38 cellular contexts compared by ENCODE assay signal in genomic region chr5:31511305-31511704, GRCh38.
"Had no signal": no experiment of that assay in that cellular context is flagged by ENCODE, and none has a peak within 500 bp of the region (broad histone marks: within the 10 kb centered on the region; RNA-seq: fewer than 3 reads in every experiment).

No MANE protein-coding gene starts in this region.

- H3K4me1 ChIP-seq: ascending aorta had no signal

- H3K27me3 ChIP-seq: ascending aorta, cardiac muscle cell had no signal

- H3K4me1 Mint-ChIP-seq: activated CD4-positive, alpha-beta memory T cell treated with anti-CD3 and anti-CD28 coated beads, Interleukin-2, amount 10 ng/mL, durations not matched to agents 7 days and 5 days; activated CD4-positive, alpha-beta T cell treated with anti-CD3 and anti-CD28 coated beads for 36 hours; activated CD4-positive, alpha-beta T cell treated with anti-CD3 and anti-CD28 coated beads, Interleukin-2, amount 10 ng/mL, durations not matched to agents 7 days and 5 days; activated CD8-positive, alpha-beta memory T cell treated with anti-CD3 and anti-CD28 coated beads, Interleukin-2, amount 10 ng/mL, durations not matched to agents 7 days and 5 days; activated naive CD8-positive, alpha-beta T cell treated with anti-CD3 and anti-CD28 coated beads, Interleukin-2, amount 50 U/mL, for 24 hours; brain had no signal

- H3K27ac ChIP-seq: ascending aorta, cardiac muscle cell, VCaP had no signal

- H3K4me3 ChIP-seq: ascending aorta, cardiac muscle cell had no signal

- DNase-seq: activated CD4-positive, alpha-beta memory T cell treated with anti-CD3 and anti-CD28 coated beads, Interleukin-2, amount 10 ng/mL, durations not matched to agents 7 days and 5 days; activated CD4-positive, alpha-beta T cell treated with anti-CD3 and anti-CD28 coated beads for 1 hour; activated CD4-positive, alpha-beta T cell treated with anti-CD3 and anti-CD28 coated beads for 36 hours; activated CD4-positive, alpha-beta T cell treated with anti-CD3 and anti-CD28 coated beads for 48 hours; activated CD4-positive, alpha-beta T cell treated with anti-CD3 and anti-CD28 coated beads, Interleukin-2, amount 10 ng/mL, durations not matched to agents 7 days and 5 days; activated CD4-positive, alpha-beta T cell treated with anti-CD3 and anti-CD28 coated beads, Interleukin-2, amount 50 U/mL, for 48 hours; activated CD4-positive, CD25-positive, alpha-beta regulatory T cell; activated CD8-positive, alpha-beta memory T cell treated with anti-CD3 and anti-CD28 coated beads for 24 hours; activated CD8-positive, alpha-beta memory T cell treated with anti-CD3 and anti-CD28 coated beads, Interleukin-2, amount 10 ng/mL, durations not matched to agents 7 days and 5 days; activated CD8-positive, alpha-beta memory T cell treated with anti-CD3 and anti-CD28 coated beads, Interleukin-2, amount 50 U/mL, for 48 hours; activated CD8-positive, alpha-beta T cell treated with anti-CD3 and anti-CD28 coated beads, Interleukin-2, amount 10 ng/mL, durations not matched to agents 7 days and 5 days; activated effector memory CD4-positive, alpha-beta T cell treated with Interleukin-2 at 50 U/mL for 16 hours; activated gamma-delta T cell; activated naive CD4-positive, alpha-beta T cell treated with anti-CD3 and anti-CD28 coated beads, Interleukin-2, amount 10 ng/mL, durations not matched to agents 7 days and 5 days; activated naive CD4-positive, alpha-beta T cell treated with Interleukin-2 at 50 U/mL for 16 hours; activated naive CD8-positive, alpha-beta T cell treated with anti-CD3 and anti-CD28 coated beads, Interleukin-2, amount 10 ng/mL, durations not matched to agents 7 days and 5 days; activated naive CD8-positive, alpha-beta T cell treated with anti-CD3 and anti-CD28 coated beads, Interleukin-2, amount 50 U/mL, for 24 hours; activated T-cell treated with anti-CD3 and anti-CD28 coated beads, Interleukin-2, amount 50 U/mL, for 24 hours; activated T-cell treated with anti-CD3 and anti-CD28 coated beads, Interleukin-2, amount 50 U/mL, for 48 hours; amygdala; anterior cingulate cortex; caudate nucleus; cerebellar nuclear complex; T-cell; T-helper 2 cell; T-helper 9 cell had no signal

- ATAC-seq: activated CD4-positive, alpha-beta T cell treated with anti-CD3 and anti-CD28 coated beads for 36 hours; activated CD4-positive, CD25-positive, alpha-beta regulatory T cell treated with anti-CD3 and anti-CD28 coated beads, Interleukin-2, amount 50 U/mL, for 24 hours; activated CD8-positive, alpha-beta memory T cell treated with anti-CD3 and anti-CD28 coated beads, Interleukin-2, amount 10 ng/mL, durations not matched to agents 7 days and 5 days; activated CD8-positive, alpha-beta T cell treated with anti-CD3 and anti-CD28 coated beads, Interleukin-2, amount 10 ng/mL, durations not matched to agents 7 days and 5 days; activated naive CD8-positive, alpha-beta T cell treated with anti-CD3 and anti-CD28 coated beads, Interleukin-2, amount 50 U/mL, for 24 hours; T-cell had no signal

- H3K4me3 Mint-ChIP-seq: activated CD4-positive, alpha-beta memory T cell treated with anti-CD3 and anti-CD28 coated beads, Interleukin-2, amount 10 ng/mL, durations not matched to agents 7 days and 5 days; activated CD4-positive, alpha-beta T cell treated with anti-CD3 and anti-CD28 coated beads for 36 hours; activated CD4-positive, alpha-beta T cell treated with anti-CD3 and anti-CD28 coated beads, Interleukin-2, amount 10 ng/mL, durations not matched to agents 7 days and 5 days; activated CD8-positive, alpha-beta memory T cell treated with anti-CD3 and anti-CD28 coated beads, Interleukin-2, amount 10 ng/mL, durations not matched to agents 7 days and 5 days; activated CD8-positive, alpha-beta T cell treated with anti-CD3 and anti-CD28 coated beads, Interleukin-2, amount 10 ng/mL, durations not matched to agents 7 days and 5 days; activated naive CD4-positive, alpha-beta T cell treated with anti-CD3 and anti-CD28 coated beads, Interleukin-2, amount 10 ng/mL, durations not matched to agents 7 days and 5 days; activated naive CD4-positive, alpha-beta T cell treated with anti-CD3 and anti-CD28 coated beads, Interleukin-2, amount 50 U/mL, for 24 hours; activated naive CD8-positive, alpha-beta T cell; activated naive CD8-positive, alpha-beta T cell treated with anti-CD3 and anti-CD28 coated beads, Interleukin-2, amount 10 ng/mL, durations not matched to agents 7 days and 5 days; activated naive CD8-positive, alpha-beta T cell treated with anti-CD3 and anti-CD28 coated beads, Interleukin-2, amount 50 U/mL, for 24 hours; activated T-cell treated with anti-CD3 and anti-CD28 coated beads, Interleukin-2, amount 50 U/mL, for 24 hours; brain; central memory CD8-positive, alpha-beta T cell; T-cell; T-helper 2 cell treated with Interferon-gamma antibody and Interleukin-4, amounts not matched to agents 5 μg/mL and 100 μg/mL, for 36 hours had no signal

- H3K27ac Mint-ChIP-seq: activated CD4-positive, alpha-beta memory T cell treated with anti-CD3 and anti-CD28 coated beads, Interleukin-2, amount 10 ng/mL, durations not matched to agents 7 days and 5 days; activated CD4-positive, alpha-beta T cell treated with anti-CD3 and anti-CD28 coated beads for 36 hours; activated CD4-positive, alpha-beta T cell treated with anti-CD3 and anti-CD28 coated beads, Interleukin-2, amount 10 ng/mL, durations not matched to agents 7 days and 5 days; activated CD8-positive, alpha-beta memory T cell treated with anti-CD3 and anti-CD28 coated beads, Interleukin-2, amount 10 ng/mL, durations not matched to agents 7 days and 5 days; activated CD8-positive, alpha-beta T cell treated with anti-CD3 and anti-CD28 coated beads, Interleukin-2, amount 10 ng/mL, durations not matched to agents 7 days and 5 days; activated naive CD4-positive, alpha-beta T cell treated with anti-CD3 and anti-CD28 coated beads, Interleukin-2, amount 10 ng/mL, durations not matched to agents 7 days and 5 days; activated naive CD4-positive, alpha-beta T cell treated with anti-CD3 and anti-CD28 coated beads, Interleukin-2, amount 50 U/mL, for 24 hours; activated naive CD8-positive, alpha-beta T cell; activated naive CD8-positive, alpha-beta T cell treated with anti-CD3 and anti-CD28 coated beads, Interleukin-2, amount 10 ng/mL, durations not matched to agents 7 days and 5 days; activated naive CD8-positive, alpha-beta T cell treated with anti-CD3 and anti-CD28 coated beads, Interleukin-2, amount 50 U/mL, for 24 hours; activated T-cell treated with anti-CD3 and anti-CD28 coated beads, Interleukin-2, amount 50 U/mL, for 24 hours; activated T-helper 2 cell treated with anti-CD3 and anti-CD28 coated beads, Interferon-gamma antibody, Interleukin-2, Interleukin-4, amounts not matched to agents 10 μg/mL and 5 μg/mL and 100 μg/mL, durations not matched to agents 14 hours and 24 hours and 36 hours; brain; T-cell; T-helper 2 cell treated with Interferon-gamma antibody and Interleukin-4, amounts not matched to agents 5 μg/mL and 100 μg/mL, for 36 hours had no signal

- H3K9me3 ChIP-seq: ascending aorta had no signal

- FAIRE-seq: bronchial epithelial cell, TTC549 had no signal

- H3K27me3 Mint-ChIP-seq: activated CD4-positive, alpha-beta memory T cell treated with anti-CD3 and anti-CD28 coated beads, Interleukin-2, amount 10 ng/mL, durations not matched to agents 7 days and 5 days; activated CD4-positive, alpha-beta T cell treated with anti-CD3 and anti-CD28 coated beads for 36 hours; activated CD4-positive, alpha-beta T cell treated with anti-CD3 and anti-CD28 coated beads, Interleukin-2, amount 10 ng/mL, durations not matched to agents 7 days and 5 days; activated CD8-positive, alpha-beta memory T cell treated with anti-CD3 and anti-CD28 coated beads, Interleukin-2, amount 10 ng/mL, durations not matched to agents 7 days and 5 days; activated naive CD4-positive, alpha-beta T cell treated with anti-CD3 and anti-CD28 coated beads, Interleukin-2, amount 10 ng/mL, durations not matched to agents 7 days and 5 days; activated naive CD4-positive, alpha-beta T cell treated with anti-CD3 and anti-CD28 coated beads, Interleukin-2, amount 50 U/mL, for 24 hours; activated naive CD8-positive, alpha-beta T cell; activated naive CD8-positive, alpha-beta T cell treated with anti-CD3 and anti-CD28 coated beads, Interleukin-2, amount 10 ng/mL, durations not matched to agents 7 days and 5 days; activated naive CD8-positive, alpha-beta T cell treated with anti-CD3 and anti-CD28 coated beads, Interleukin-2, amount 50 U/mL, for 24 hours; activated T-cell treated with anti-CD3 and anti-CD28 coated beads, Interleukin-2, amount 50 U/mL, for 24 hours; brain; central memory CD8-positive, alpha-beta T cell; T-cell had no signal
